1 cellular context compared by ENCODE assay signal in the genomic region with DNA sequence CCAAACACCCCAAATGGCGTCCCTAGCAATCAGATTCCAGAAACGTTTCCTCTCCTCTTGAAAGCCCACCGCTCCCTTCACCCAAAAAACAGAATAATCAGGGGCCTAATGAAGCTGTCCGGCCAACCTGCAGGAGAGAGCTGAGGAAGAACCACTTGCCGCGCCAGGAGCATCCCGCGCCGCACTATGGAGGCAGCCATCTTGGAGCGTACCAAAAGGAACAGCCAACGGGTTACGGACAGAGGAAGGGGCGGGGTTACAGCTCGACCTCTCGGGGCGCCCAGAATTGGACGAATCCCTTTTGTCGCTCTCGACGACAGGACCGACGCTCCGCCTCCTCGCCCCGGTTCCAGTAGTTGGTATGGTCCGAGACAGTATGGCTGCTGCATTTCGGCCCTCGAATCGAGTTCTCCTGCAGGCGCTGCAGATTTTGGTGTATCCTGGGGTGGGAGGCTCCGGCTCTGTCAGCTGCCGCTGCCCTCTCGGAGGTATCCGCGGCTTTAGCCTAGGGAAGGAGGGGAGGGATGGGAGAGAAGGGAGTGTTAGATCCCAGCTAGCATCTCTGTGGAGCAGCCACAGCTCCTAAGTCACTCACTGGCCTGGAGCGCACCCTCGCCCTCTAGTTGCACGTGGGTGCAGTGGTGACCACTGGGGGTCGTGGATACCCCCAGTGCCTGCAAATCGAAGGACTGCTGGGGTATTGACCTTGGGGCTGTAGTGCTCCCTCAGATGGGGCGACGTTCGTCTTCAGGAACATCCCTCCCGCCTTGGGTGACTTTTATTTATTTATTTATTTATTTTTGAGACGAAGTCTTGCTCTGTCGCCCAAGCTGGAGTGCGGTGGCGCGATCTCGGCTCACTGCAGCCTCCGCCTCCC.
A peak's percentile ranks its signal among the peaks of the same experiment; 100 is the strongest.
TF ChIP-seq lines count a peak whose summit lies in the region.

A gene (minus strand): TSS at position 219 of the 877 bp plus-strand sequence. CDS start 19 bp downstream, at position 200.
A gene with protein sequence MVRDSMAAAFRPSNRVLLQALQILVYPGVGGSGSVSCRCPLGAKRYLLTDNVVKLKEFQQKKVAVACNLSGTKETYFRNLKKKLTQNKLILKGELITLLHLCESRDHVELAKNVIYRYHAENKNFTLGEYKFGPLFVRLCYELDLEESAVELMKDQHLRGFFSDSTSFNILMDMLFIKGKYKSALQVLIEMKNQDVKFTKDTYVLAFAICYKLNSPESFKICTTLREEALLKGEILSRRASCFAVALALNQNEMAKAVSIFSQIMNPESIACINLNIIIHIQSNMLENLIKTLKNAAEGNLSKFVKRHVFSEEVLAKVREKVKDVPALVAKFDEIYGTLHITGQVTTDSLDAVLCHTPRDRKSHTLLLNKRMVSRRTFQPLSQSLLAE (plus strand): TSS at position 352 of the 877 bp plus-strand sequence. CDS start 10 bp downstream, at position 362.

TF ChIP-seq in HepG2, 621 proteins besides CTCF, POLR2A, EP300 and RAD21 (continued from another document and continues in another):
- no peak for TF ChIP-seq ZNF660 (CRISPR knock-in tag; IDR thresholded peaks at IDR 0.05; ENCODE audit: borderline replicate concordance, low read depth)
- TF ChIP-seq, protein P1, sequence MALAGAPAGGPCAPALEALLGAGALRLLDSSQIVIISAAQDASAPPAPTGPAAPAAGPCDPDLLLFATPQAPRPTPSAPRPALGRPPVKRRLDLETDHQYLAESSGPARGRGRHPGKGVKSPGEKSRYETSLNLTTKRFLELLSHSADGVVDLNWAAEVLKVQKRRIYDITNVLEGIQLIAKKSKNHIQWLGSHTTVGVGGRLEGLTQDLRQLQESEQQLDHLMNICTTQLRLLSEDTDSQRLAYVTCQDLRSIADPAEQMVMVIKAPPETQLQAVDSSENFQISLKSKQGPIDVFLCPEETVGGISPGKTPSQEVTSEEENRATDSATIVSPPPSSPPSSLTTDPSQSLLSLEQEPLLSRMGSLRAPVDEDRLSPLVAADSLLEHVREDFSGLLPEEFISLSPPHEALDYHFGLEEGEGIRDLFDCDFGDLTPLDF (CRISPR knock-in tag; IDR thresholded peaks at IDR 0.05) = no peak
- TF ChIP-seq ARNT (IDR thresholded peaks at IDR 0.05) = no peak
- TF ChIP-seq ZNF7 (CRISPR knock-in tag; IDR thresholded peaks at IDR 0.05) = no peak
- TF ChIP-seq TSC22D2 (CRISPR knock-in tag; IDR thresholded peaks at IDR 0.05; ENCODE audit: borderline replicate concordance) = peak; percentile 60; the same call in 1 of the 2 replicates
- TF ChIP-seq ZNF773 (CRISPR knock-in tag; IDR thresholded peaks at IDR 0.05; ENCODE audit: borderline replicate concordance) = no peak
- 0 out of 2 replicates have a peak, but pooled peaks have one; percentile 61 for TF ChIP-seq SRY (CRISPR knock-in tag; IDR thresholded peaks at IDR 0.05)
- no peak for TF ChIP-seq TBX3 (IDR thresholded peaks at IDR 0.05; ENCODE audit: borderline replicate concordance)
- TF ChIP-seq, protein P2, sequence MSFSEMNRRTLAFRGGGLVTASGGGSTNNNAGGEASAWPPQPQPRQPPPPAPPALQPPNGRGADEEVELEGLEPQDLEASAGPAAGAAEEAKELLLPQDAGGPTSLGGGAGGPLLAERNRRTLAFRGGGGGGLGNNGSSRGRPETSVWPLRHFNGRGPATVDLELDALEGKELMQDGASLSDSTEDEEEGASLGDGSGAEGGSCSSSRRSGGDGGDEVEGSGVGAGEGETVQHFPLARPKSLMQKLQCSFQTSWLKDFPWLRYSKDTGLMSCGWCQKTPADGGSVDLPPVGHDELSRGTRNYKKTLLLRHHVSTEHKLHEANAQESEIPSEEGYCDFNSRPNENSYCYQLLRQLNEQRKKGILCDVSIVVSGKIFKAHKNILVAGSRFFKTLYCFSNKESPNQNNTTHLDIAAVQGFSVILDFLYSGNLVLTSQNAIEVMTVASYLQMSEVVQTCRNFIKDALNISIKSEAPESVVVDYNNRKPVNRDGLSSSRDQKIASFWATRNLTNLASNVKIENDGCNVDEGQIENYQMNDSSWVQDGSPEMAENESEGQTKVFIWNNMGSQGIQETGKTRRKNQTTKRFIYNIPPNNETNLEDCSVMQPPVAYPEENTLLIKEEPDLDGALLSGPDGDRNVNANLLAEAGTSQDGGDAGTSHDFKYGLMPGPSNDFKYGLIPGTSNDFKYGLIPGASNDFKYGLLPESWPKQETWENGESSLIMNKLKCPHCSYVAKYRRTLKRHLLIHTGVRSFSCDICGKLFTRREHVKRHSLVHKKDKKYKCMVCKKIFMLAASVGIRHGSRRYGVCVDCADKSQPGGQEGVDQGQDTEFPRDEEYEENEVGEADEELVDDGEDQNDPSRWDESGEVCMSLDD (CRISPR knock-in tag; IDR thresholded peaks at IDR 0.05; ENCODE audit: borderline replicate concordance) = 0 out of 2 replicates have a peak, but pooled peaks have one; percentile 24
- TF ChIP-seq CEBPB (IDR thresholded peaks at IDR 0.05; ENCODE audit: borderline replicate concordance, low read depth, low read length) = no peak
- no peak; the same call in 1 of the 2 replicates for TF ChIP-seq ZSCAN29 (CRISPR knock-in tag; conservative IDR thresholded peaks at IDR 0.05)
- peak; percentile 69 for TF ChIP-seq RBFOX2 (IDR thresholded peaks at IDR 0.05; ENCODE audit: low read depth, low read length)
- TF ChIP-seq, protein P3, sequence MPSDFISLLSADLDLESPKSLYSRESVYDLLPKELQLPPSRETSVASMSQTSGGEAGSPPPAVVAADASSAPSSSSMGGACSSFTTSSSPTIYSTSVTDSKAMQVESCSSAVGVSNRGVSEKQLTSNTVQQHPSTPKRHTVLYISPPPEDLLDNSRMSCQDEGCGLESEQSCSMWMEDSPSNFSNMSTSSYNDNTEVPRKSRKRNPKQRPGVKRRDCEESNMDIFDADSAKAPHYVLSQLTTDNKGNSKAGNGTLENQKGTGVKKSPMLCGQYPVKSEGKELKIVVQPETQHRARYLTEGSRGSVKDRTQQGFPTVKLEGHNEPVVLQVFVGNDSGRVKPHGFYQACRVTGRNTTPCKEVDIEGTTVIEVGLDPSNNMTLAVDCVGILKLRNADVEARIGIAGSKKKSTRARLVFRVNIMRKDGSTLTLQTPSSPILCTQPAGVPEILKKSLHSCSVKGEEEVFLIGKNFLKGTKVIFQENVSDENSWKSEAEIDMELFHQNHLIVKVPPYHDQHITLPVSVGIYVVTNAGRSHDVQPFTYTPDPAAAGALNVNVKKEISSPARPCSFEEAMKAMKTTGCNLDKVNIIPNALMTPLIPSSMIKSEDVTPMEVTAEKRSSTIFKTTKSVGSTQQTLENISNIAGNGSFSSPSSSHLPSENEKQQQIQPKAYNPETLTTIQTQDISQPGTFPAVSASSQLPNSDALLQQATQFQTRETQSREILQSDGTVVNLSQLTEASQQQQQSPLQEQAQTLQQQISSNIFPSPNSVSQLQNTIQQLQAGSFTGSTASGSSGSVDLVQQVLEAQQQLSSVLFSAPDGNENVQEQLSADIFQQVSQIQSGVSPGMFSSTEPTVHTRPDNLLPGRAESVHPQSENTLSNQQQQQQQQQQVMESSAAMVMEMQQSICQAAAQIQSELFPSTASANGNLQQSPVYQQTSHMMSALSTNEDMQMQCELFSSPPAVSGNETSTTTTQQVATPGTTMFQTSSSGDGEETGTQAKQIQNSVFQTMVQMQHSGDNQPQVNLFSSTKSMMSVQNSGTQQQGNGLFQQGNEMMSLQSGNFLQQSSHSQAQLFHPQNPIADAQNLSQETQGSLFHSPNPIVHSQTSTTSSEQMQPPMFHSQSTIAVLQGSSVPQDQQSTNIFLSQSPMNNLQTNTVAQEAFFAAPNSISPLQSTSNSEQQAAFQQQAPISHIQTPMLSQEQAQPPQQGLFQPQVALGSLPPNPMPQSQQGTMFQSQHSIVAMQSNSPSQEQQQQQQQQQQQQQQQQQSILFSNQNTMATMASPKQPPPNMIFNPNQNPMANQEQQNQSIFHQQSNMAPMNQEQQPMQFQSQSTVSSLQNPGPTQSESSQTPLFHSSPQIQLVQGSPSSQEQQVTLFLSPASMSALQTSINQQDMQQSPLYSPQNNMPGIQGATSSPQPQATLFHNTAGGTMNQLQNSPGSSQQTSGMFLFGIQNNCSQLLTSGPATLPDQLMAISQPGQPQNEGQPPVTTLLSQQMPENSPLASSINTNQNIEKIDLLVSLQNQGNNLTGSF (CRISPR knock-in tag; IDR thresholded peaks at IDR 0.05) = peak; percentile 51; the same call in 1 of the 2 replicates
- TF ChIP-seq, protein P4, sequence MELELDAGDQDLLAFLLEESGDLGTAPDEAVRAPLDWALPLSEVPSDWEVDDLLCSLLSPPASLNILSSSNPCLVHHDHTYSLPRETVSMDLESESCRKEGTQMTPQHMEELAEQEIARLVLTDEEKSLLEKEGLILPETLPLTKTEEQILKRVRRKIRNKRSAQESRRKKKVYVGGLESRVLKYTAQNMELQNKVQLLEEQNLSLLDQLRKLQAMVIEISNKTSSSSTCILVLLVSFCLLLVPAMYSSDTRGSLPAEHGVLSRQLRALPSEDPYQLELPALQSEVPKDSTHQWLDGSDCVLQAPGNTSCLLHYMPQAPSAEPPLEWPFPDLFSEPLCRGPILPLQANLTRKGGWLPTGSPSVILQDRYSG (CRISPR knock-in tag; IDR thresholded peaks at IDR 0.05) = no peak
- TF ChIP-seq ZNF382 (CRISPR knock-in tag; IDR thresholded peaks at IDR 0.05; ENCODE audit: borderline replicate concordance) = no peak
- TF ChIP-seq, protein P5, sequence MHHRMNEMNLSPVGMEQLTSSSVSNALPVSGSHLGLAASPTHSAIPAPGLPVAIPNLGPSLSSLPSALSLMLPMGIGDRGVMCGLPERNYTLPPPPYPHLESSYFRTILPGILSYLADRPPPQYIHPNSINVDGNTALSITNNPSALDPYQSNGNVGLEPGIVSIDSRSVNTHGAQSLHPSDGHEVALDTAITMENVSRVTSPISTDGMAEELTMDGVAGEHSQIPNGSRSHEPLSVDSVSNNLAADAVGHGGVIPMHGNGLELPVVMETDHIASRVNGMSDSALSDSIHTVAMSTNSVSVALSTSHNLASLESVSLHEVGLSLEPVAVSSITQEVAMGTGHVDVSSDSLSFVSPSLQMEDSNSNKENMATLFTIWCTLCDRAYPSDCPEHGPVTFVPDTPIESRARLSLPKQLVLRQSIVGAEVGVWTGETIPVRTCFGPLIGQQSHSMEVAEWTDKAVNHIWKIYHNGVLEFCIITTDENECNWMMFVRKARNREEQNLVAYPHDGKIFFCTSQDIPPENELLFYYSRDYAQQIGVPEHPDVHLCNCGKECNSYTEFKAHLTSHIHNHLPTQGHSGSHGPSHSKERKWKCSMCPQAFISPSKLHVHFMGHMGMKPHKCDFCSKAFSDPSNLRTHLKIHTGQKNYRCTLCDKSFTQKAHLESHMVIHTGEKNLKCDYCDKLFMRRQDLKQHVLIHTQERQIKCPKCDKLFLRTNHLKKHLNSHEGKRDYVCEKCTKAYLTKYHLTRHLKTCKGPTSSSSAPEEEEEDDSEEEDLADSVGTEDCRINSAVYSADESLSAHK (CRISPR knock-in tag; IDR thresholded peaks at IDR 0.05; ENCODE audit: borderline replicate concordance) = no peak
- no peak for TF ChIP-seq TCF7 (IDR thresholded peaks at IDR 0.05; ENCODE audit: low read depth)
- TF ChIP-seq FLYWCH1 (CRISPR knock-in tag; IDR thresholded peaks at IDR 0.05) = 0 out of 2 replicates have a peak, but pooled peaks have one; percentile 42
- TF ChIP-seq HOXD1 (CRISPR knock-in tag; IDR thresholded peaks at IDR 0.05) = no peak
- 0 out of 2 replicates have a peak, but pooled peaks have one; percentile 37 for TF ChIP-seq JUN (CRISPR knock-in tag; IDR thresholded peaks at IDR 0.05)
- TF ChIP-seq ZNF510 (CRISPR knock-in tag; IDR thresholded peaks at IDR 0.05; ENCODE audit: low read depth) = peak; percentile 89; the same call in 1 of the 2 replicates
- no peak for TF ChIP-seq ZNF567 (CRISPR knock-in tag; IDR thresholded peaks at IDR 0.05; ENCODE audit: borderline replicate concordance)
- TF ChIP-seq, protein P6, sequence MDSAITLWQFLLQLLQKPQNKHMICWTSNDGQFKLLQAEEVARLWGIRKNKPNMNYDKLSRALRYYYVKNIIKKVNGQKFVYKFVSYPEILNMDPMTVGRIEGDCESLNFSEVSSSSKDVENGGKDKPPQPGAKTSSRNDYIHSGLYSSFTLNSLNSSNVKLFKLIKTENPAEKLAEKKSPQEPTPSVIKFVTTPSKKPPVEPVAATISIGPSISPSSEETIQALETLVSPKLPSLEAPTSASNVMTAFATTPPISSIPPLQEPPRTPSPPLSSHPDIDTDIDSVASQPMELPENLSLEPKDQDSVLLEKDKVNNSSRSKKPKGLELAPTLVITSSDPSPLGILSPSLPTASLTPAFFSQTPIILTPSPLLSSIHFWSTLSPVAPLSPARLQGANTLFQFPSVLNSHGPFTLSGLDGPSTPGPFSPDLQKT (CRISPR knock-in tag; IDR thresholded peaks at IDR 0.05; ENCODE audit: borderline replicate concordance) = no peak
- 0 out of 2 replicates have a peak, but pooled peaks have one; percentile 24 for TF ChIP-seq ZNF746 (CRISPR knock-in tag; IDR thresholded peaks at IDR 0.05)
- no peak for TF ChIP-seq ZNF629 (CRISPR knock-in tag; conservative IDR thresholded peaks at IDR 0.05)
- TF ChIP-seq, protein P7, sequence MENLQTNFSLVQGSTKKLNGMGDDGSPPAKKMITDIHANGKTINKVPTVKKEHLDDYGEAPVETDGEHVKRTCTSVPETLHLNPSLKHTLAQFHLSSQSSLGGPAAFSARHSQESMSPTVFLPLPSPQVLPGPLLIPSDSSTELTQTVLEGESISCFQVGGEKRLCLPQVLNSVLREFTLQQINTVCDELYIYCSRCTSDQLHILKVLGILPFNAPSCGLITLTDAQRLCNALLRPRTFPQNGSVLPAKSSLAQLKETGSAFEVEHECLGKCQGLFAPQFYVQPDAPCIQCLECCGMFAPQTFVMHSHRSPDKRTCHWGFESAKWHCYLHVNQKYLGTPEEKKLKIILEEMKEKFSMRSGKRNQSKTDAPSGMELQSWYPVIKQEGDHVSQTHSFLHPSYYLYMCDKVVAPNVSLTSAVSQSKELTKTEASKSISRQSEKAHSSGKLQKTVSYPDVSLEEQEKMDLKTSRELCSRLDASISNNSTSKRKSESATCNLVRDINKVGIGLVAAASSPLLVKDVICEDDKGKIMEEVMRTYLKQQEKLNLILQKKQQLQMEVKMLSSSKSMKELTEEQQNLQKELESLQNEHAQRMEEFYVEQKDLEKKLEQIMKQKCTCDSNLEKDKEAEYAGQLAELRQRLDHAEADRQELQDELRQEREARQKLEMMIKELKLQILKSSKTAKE (CRISPR knock-in tag; IDR thresholded peaks at IDR 0.05; ENCODE audit: borderline replicate concordance) = no peak
- peak; percentile 49 for TF ChIP-seq ZNF331 (CRISPR knock-in tag; IDR thresholded peaks at IDR 0.05)
- TF ChIP-seq RFXANK (CRISPR knock-in tag; IDR thresholded peaks at IDR 0.05) = no peak
- no peak for TF ChIP-seq CHD4 (IDR thresholded peaks at IDR 0.05; ENCODE audit: borderline replicate concordance, low read length)
- TF ChIP-seq, protein P8, sequence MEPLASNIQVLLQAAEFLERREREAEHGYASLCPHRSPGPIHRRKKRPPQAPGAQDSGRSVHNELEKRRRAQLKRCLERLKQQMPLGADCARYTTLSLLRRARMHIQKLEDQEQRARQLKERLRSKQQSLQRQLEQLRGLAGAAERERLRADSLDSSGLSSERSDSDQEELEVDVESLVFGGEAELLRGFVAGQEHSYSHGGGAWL (CRISPR knock-in tag; IDR thresholded peaks at IDR 0.05) = peak; percentile 84; the same call in 1 of the 2 replicates
- TF ChIP-seq, protein P9, sequence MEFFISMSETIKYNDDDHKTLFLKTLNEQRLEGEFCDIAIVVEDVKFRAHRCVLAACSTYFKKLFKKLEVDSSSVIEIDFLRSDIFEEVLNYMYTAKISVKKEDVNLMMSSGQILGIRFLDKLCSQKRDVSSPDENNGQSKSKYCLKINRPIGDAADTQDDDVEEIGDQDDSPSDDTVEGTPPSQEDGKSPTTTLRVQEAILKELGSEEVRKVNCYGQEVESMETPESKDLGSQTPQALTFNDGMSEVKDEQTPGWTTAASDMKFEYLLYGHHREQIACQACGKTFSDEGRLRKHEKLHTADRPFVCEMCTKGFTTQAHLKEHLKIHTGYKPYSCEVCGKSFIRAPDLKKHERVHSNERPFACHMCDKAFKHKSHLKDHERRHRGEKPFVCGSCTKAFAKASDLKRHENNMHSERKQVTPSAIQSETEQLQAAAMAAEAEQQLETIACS (CRISPR knock-in tag; IDR thresholded peaks at IDR 0.05) = no peak
- TF ChIP-seq ZNF709 (CRISPR knock-in tag; IDR thresholded peaks at IDR 0.05) = peak; percentile 78
- TF ChIP-seq ZNF24 (IDR thresholded peaks at IDR 0.05) = no peak
- TF ChIP-seq ZBTB20 (CRISPR knock-in tag; IDR thresholded peaks at IDR 0.05; ENCODE audit: borderline replicate concordance, low read depth) = peak; percentile 49; the same call in 1 of the 2 replicates
